ENCODE assay signal across 19 cellular contexts in the genomic region with DNA sequence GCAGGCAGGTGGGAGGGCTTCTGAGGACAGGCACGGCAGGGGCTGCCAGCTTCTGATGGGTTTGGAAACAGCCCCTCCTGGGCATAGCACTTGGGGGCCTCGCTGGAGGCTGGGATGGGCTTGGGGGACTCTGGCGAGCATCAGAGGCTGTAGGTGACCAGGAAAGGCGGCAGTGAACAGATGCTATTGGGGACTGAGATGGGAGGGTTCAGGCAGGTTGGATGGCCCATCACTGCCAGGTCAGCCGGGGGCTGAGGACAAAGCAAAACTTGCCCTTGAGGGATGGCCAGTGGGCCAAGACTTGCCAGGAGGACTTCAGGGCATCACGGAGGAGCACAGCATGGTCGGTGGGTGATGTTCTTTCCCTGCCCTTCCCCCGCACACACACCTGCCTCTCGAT. TPM values are rescaled to one million over a fixed set of nuclear protein-coding genes. Genes with fewer than 3 reads are reported as not detected.
DNase-seq lines count a peak whose midpoint lies in the region; ATAC-seq, FAIRE-seq and TF ChIP-seq lines count a peak whose summit lies in the region.
"Had no signal": no experiment of that assay in that cellular context is flagged by ENCODE, and none has a peak within 500 bp of the region (broad histone marks: within the 10 kb centered on the region; RNA-seq: fewer than 3 reads in every experiment).

No MANE protein-coding gene starts in this region.

- CTCF ChIA-PET in H1 (lab: Charles Lee; ENCODE audit: partially characterized antibody): interaction anchor here (1.3 to 6.3 kb wide), 4 partner anchors 9 to 57 kb away, joined by 3 to 47 read pairs (median 8); no protein-coding TSS in a partner anchor
- CTCF ChIA-PET in A673 (lab: Charles Lee): no interaction called here

- H3K36me3 Mint-ChIP-seq in H9 (ENCODE audit: insufficient read depth in 1 of 3, low read depth in 3 of 3) (peaks cover 27 to 67% (median 43%) of the 10 kb centered on the region in 3 experiments; a peak in 6 of 7 replicates), nephron (ENCODE audit: low read depth) (peaks cover 19% of the 10 kb centered on the region)
- H3K36me3 Mint-ChIP-seq: CD4-positive, alpha-beta memory T cell had no signal

- H3K27ac ChIP-seq in BLaER1: no peak overlapping the region
- no peak overlapping the region for H3K27ac ChIP-seq in H9 (ENCODE audit: insufficient read length, low read depth, low read length)
- H3K27ac ChIP-seq in H1 (ENCODE audit: low read depth, low read length): peak overlapping the region; percentile 40; the same call in 1 of the 2 replicates
- H3K27ac ChIP-seq in A673 (ENCODE audit: low read depth, low read length, poor library complexity, severe bottlenecking): no peak overlapping the region
- H3K27ac ChIP-seq: GM23248 had no signal

- H2BK12ac ChIP-seq in H9 (ENCODE audit: insufficient read length, low read depth, low read length) (no peak overlapping the region), H1 (ENCODE audit: low read depth, low read length) (0 out of 2 replicates have a peak overlapping the region, but pooled peaks have one; percentile 3)

- H3K9me3 Mint-ChIP-seq in H9 (no peaks in the 10 kb centered on the region; a peak in 1 of 5 replicates), nephron (no peaks in the 10 kb centered on the region)

- H3K23me2 ChIP-seq in H9 (ENCODE audit: insufficient read length, low read depth, low read length, poor library complexity, severe bottlenecking) (no peaks in the 10 kb centered on the region), H1 (ENCODE audit: low read depth, low read length) (no peaks in the 10 kb centered on the region)

- BruUV-seq in A673 (replicated peaks; lab: Mats Ljungman, UMichigan): no TSS peak

- TF ChIP-seq EP300 in H1 (IDR thresholded peaks at IDR 0.05; ENCODE audit: borderline replicate concordance in 1 of 2, low read depth in 2 of 2, low read length in 2 of 2): no peak

- TF ChIP-seq CTCF in H9 (conservative IDR thresholded peaks at IDR 0.05): no peak
- no peak for TF ChIP-seq CTCF in H1 (IDR thresholded peaks at IDR 0.05; ENCODE audit: control extremely low read depth in 1 of 3, insufficient read depth in 1 of 3, low read depth in 1 of 3, low read length in 3 of 3)
- no peak for TF ChIP-seq CTCF in nephron (IDR thresholded peaks at IDR 0.05; ENCODE audit: unreplicated experiment in 3 of 3)
- no peak for TF ChIP-seq CTCF in A673 (conservative IDR thresholded peaks at IDR 0.05; ENCODE audit: low read depth, low read length)

- H3K4me3 ChIP-seq in BLaER1: no peak overlapping the region
- H3K4me3 ChIP-seq in H1 (ENCODE audit: extremely low read depth in 1 of 4, insufficient read depth in 2 of 4, low read depth in 3 of 4, low read length in 4 of 4): no peak overlapping the region
- H3K4me3 ChIP-seq in A673 (ENCODE audit: low read depth, low read length, poor library complexity, severe bottlenecking): no peak overlapping the region
- H3K4me3 ChIP-seq: GM23248 had no signal

- H3K4me1 ChIP-seq in BLaER1 (peaks cover 68% of the 10 kb centered on the region), H9 (ENCODE audit: insufficient read depth, low read length) (peaks cover 13% of the 10 kb centered on the region; the same call in 1 of the 2 replicates), H1 (replicated peaks in 1 of 4; ENCODE audit: control insufficient read depth in 3 of 4, insufficient read depth in 4 of 4, low read length in 3 of 4) (peaks cover 8 to 53% (median 38%) of the 10 kb centered on the region in 4 experiments), A673 (ENCODE audit: insufficient read depth, low read length, poor library complexity, severe bottlenecking) (no peaks in the 10 kb centered on the region)

- H2BK120ac ChIP-seq in H9 (ENCODE audit: low read depth, low read length, poor library complexity, severe bottlenecking): no peak overlapping the region
- H2BK120ac ChIP-seq in H1 (replicated peaks; ENCODE audit: low read depth, low read length): peak overlapping the region; percentile 15

- no peak overlapping the region for H3K23ac ChIP-seq in H9 (ENCODE audit: insufficient read length, low read depth, low read length)
- no peak overlapping the region for H3K23ac ChIP-seq in H1 (ENCODE audit: insufficient read length)

- no peak overlapping the region for H3K4ac ChIP-seq in H9 (ENCODE audit: low read depth, low read length)
- H3K4ac ChIP-seq in H1 (replicated peaks; ENCODE audit: insufficient read length, low read depth, low read length): peak overlapping the region; percentile 71

- H3K9ac ChIP-seq in BLaER1: no peak overlapping the region
- H3K9ac ChIP-seq in H9 (ENCODE audit: extremely low read depth, insufficient read length, low read length): no peak overlapping the region
- H3K9ac ChIP-seq in H1 (replicated peaks in 1 of 4; ENCODE audit: extremely low read depth in 1 of 4, low read depth in 3 of 4, low read length in 3 of 4): peak overlapping the region in 1 of 4 experiments; percentile 44; a peak in 2 of 7 replicates
- H3K9ac ChIP-seq: GM23248 had no signal

- H4K20me1 ChIP-seq in BLaER1: no peaks in the 10 kb centered on the region
- peaks cover 2% of the 10 kb centered on the region for H4K20me1 ChIP-seq in H9 (ENCODE audit: control insufficient read depth, insufficient read depth, insufficient read length)
- peaks cover 2 to 3% of the 10 kb centered on the region in 2 experiments for H4K20me1 ChIP-seq in H1 (replicated peaks in 1 of 2; ENCODE audit: control insufficient read depth in 1 of 2, insufficient read depth in 2 of 2, low read length in 2 of 2)

- no peaks in the 10 kb centered on the region for H3K27me3 Mint-ChIP-seq in H9 (ENCODE audit: low read depth)
- peaks cover 6% of the 10 kb centered on the region for H3K27me3 Mint-ChIP-seq in nephron (ENCODE audit: low read depth)

- H2AK5ac ChIP-seq in H9 (ENCODE audit: insufficient read length, low read length) (no peak overlapping the region), H1 (ENCODE audit: low read depth, low read length) (peak overlapping the region; percentile 82; the same call in 1 of the 2 replicates)

- H3K79me1 ChIP-seq in H9 (ENCODE audit: insufficient read depth, low read depth, low read length, poor library complexity, severe bottlenecking) (no peaks in the 10 kb centered on the region), H1 (ENCODE audit: low read depth, low read length) (peaks cover 5% of the 10 kb centered on the region)

- H3K18ac ChIP-seq in H9 (ENCODE audit: insufficient read length, low read depth, low read length) (no peak overlapping the region), H1 (ENCODE audit: extremely low read depth, low read length) (peak overlapping the region; percentile 48; the same call in 1 of the 2 replicates)

- POLR2A ChIA-PET in H1 (lab: Charles Lee; ENCODE audit: partially characterized antibody): interaction anchor here (0.7 to 32.4 kb wide), 6 partner anchors 1 to 92 kb away, joined by 3 to 751 read pairs (median 5); a partner anchor contains a TSS
- POLR2A ChIA-PET in A673 (lab: Charles Lee; ENCODE audit: low non-redundant PET): no interaction called here

- H3K56ac ChIP-seq in H9 (ENCODE audit: insufficient read length, low read depth, low read length) (no peak overlapping the region), H1 (replicated peaks; ENCODE audit: insufficient read length, low read depth, low read length) (no peak overlapping the region)

- H4K8ac ChIP-seq in H9 (replicated peaks; ENCODE audit: insufficient read length, low read depth, low read length) (no peak overlapping the region), H1 (ENCODE audit: extremely low read depth, insufficient read depth, low read length) (0 out of 2 replicates have a peak overlapping the region, but pooled peaks have one; percentile 66)

- no peaks in the 10 kb centered on the region for H3K36me3 ChIP-seq in BLaER1
- peaks cover 7 to 33% (median 11%) of the 10 kb centered on the region in 4 experiments; a peak in 7 of 8 replicates for H3K36me3 ChIP-seq in H1 (ENCODE audit: control insufficient read depth in 2 of 4, insufficient read depth in 4 of 4, low read length in 3 of 4)
- H3K36me3 ChIP-seq in A673 (ENCODE audit: insufficient read depth, low read length, poor library complexity, severe bottlenecking): no peaks in the 10 kb centered on the region

- H3K4me2 ChIP-seq in BLaER1 (peak overlapping the region; percentile 66), H9 (ENCODE audit: insufficient read depth, insufficient read length, low read length) (no peak overlapping the region), H1 (ENCODE audit: insufficient read depth in 1 of 2, low read depth in 2 of 2, low read length in 2 of 2) (peak overlapping the region; percentile 1 to 27; a peak in 1 of 4 replicates)

- no peak overlapping the region for H2BK5ac ChIP-seq in H9 (ENCODE audit: insufficient read length, low read length)
- peak overlapping the region; percentile 88 for H2BK5ac ChIP-seq in H1 (ENCODE audit: low read depth, low read length)

- H3K4me3 Mint-ChIP-seq in H9 (peak overlapping the region in 1 of 2 experiments; percentile 67; a peak in 3 of 5 replicates), nephron (peak overlapping the region in 2 of 3 experiments; percentile 35 to 60)
- H3K4me3 Mint-ChIP-seq: CD4-positive, alpha-beta memory T cell had no signal

- no peaks in the 10 kb centered on the region for H3K79me2 ChIP-seq in H9 (ENCODE audit: insufficient read depth, low read length)
- H3K79me2 ChIP-seq in H1 (ENCODE audit: control insufficient read depth in 1 of 2, insufficient read depth in 2 of 2, low read length in 2 of 2): peaks cover 0 to 9% of the 10 kb centered on the region in 2 experiments; a peak in 1 of 4 replicates

- H3K9me3 ChIP-seq in BLaER1: no peaks in the 10 kb centered on the region
- H3K9me3 ChIP-seq in H9 (ENCODE audit: control insufficient read depth, low read depth, low read length): no peaks in the 10 kb centered on the region
- no peaks in the 10 kb centered on the region for H3K9me3 ChIP-seq in H1 (ENCODE audit: insufficient read depth in 2 of 2, low read depth in 1 of 2, low read length in 1 of 2)
- H3K9me3 ChIP-seq in A673 (ENCODE audit: low read depth, low read length, poor library complexity, severe bottlenecking): no peaks in the 10 kb centered on the region

- peak overlapping the region; percentile 91 to 97 (median 93) for H3K27ac Mint-ChIP-seq in H9
- H3K27ac Mint-ChIP-seq in nephron: peak overlapping the region in 2 of 3 experiments; percentile 51 to 75
- H3K27ac Mint-ChIP-seq: CD4-positive, alpha-beta memory T cell had no signal

- no peak overlapping the region for H4K5ac ChIP-seq in H9 (ENCODE audit: insufficient read length, low read depth, low read length)
- H4K5ac ChIP-seq in H1 (ENCODE audit: insufficient read length, low read depth, low read length): peak overlapping the region; percentile 22

- TF ChIP-seq RAD21 in H1 (IDR thresholded peaks at IDR 0.05 in 1 of 2, conservative IDR thresholded peaks at IDR 0.05 in 1 of 2; ENCODE audit: low read depth in 2 of 2, low read length in 2 of 2): no peak

- no peak for FAIRE-seq in H1 (lab: Jason Lieb, UNC)
- FAIRE-seq: GM12892 had no signal

- H2AFZ ChIP-seq in H9 (ENCODE audit: low read length) (no peak overlapping the region), H1 (ENCODE audit: low read length) (no peak overlapping the region)
- H2AFZ ChIP-seq: GM23248 had no signal

- no CpG with 5 or more reads among the region's 9 CpGs for WGBS in H9 (ENCODE audit: extremely low coverage, insufficient read length, low lambda C conversion rate)
- WGBS in H1 (ENCODE audit: extremely low coverage in 1 of 2, insufficient coverage in 1 of 2, insufficient read length in 1 of 2, insufficient replicate concordance in 2 of 2, low coverage in 1 of 2, low lambda C conversion rate in 2 of 2, missing lambda C conversion rate in 1 of 2), 2 experiments: 83% methylated on average over 9 of the region's 9 CpGs; no CpG with 5 or more reads in 1 of the 2 experiments

- H2BK20ac ChIP-seq in H9 (ENCODE audit: low read depth, low read length, poor library complexity, severe bottlenecking) (no peak overlapping the region), H1 (ENCODE audit: low read length) (no peak overlapping the region)

- no peak overlapping the region for H4K91ac ChIP-seq in H9 (ENCODE audit: insufficient read length, low read depth, low read length)
- peak overlapping the region; percentile 61 for H4K91ac ChIP-seq in H1 (replicated peaks; ENCODE audit: insufficient read length, low read length)

- no peak for TF ChIP-seq POLR2A in H1 (IDR thresholded peaks at IDR 0.05; ENCODE audit: control extremely low read depth in 1 of 2, low read depth in 2 of 2, low read length in 2 of 2)

- H2BK15ac ChIP-seq in H9 (ENCODE audit: low read depth, low read length): no peak overlapping the region
- peak overlapping the region; percentile 14; the same call in 1 of the 2 replicates for H2BK15ac ChIP-seq in H1 (ENCODE audit: low read length)

- no peak for ATAC-seq in HG03432 (IDR thresholded peaks at IDR 0.05; ENCODE audit: unreplicated experiment)
- ATAC-seq: Panc1 had no signal

- intact Hi-C loops in A673 (cut with micrococcal nuclease; ENCODE audit: unreplicated experiment): no loop called here

- peaks cover 40 to 50% of the 10 kb centered on the region in 2 experiments for H3K4me1 Mint-ChIP-seq in H9
- H3K4me1 Mint-ChIP-seq in nephron: peaks cover 28% of the 10 kb centered on the region

- H3K14ac ChIP-seq in H9 (ENCODE audit: insufficient read depth, low read length) (no peak overlapping the region), H1 (ENCODE audit: insufficient read length) (no peak overlapping the region)

- no peak for DNase-seq in H9
- DNase-seq in H1 (ENCODE audit: low read depth in 1 of 2, low spot score in 2 of 2): no peak
- no peak for DNase-seq in NCI-H524 treated with DMSO at 0.1 percent for 48 hours (lab: John Stamatoyannopoulos, UW)
- DNase-seq in A673 (ENCODE audit: low spot score): no peak
- DNase-seq in SHP77 (lab: John Stamatoyannopoulos, UW): no peak
- DNase-seq: ACHN; CD4-positive, alpha-beta memory T cell; DND-41; GDM1; Kasumi-1; NCI-H187 treated with DMSO at 0.1 percent for 48 hours; NCI-H446; NCI-H774 had no signal

- no peak overlapping the region for H3T11ph ChIP-seq in H9 (ENCODE audit: low read length)

- peaks cover 3% of the 10 kb centered on the region for H3K27me3 ChIP-seq in BLaER1
- H3K27me3 ChIP-seq in H9 (ENCODE audit: insufficient read depth, low read length): no peaks in the 10 kb centered on the region
- H3K27me3 ChIP-seq in H1 (replicated peaks in 1 of 4; ENCODE audit: control insufficient read depth in 3 of 4, extremely low read depth in 1 of 4, insufficient read depth in 3 of 4, low read length in 3 of 4): no peaks in the 10 kb centered on the region
- no peaks in the 10 kb centered on the region for H3K27me3 ChIP-seq in A673 (replicated peaks; ENCODE audit: insufficient read depth, low read depth, low read length, poor library complexity)

RNA-seq across cellular contexts. Expression of a gene that starts 6.7 kb away (rescaled TPM):
- total RNA-seq in H9 (2021) (122 and 126 TPM in 2 replicates), A673 (2021) (5.6 and 6.5 TPM in 2 replicates)
- total RNA-seq in H1 (2021; fragmentation: NEBNext Ultra II Directional; extraction: Animal tissue kit (Norgen Biotek cat#: 25700)): 149 and 153 TPM in 2 replicates
- polyA plus RNA-seq in H1 (2011; rRNA removed): 68.2 and 70.7 TPM in 2 replicates
- 103 TPM for polyA plus RNA-seq in H1 (2011; cell fraction: cytosol; rRNA removed)
- 76.7 TPM for polyA plus RNA-seq in H1 (2011; cell fraction: nucleus; rRNA removed)
- polyA plus RNA-seq in H1 (2012, experiment 1 of 2): 121 to 128 TPM (median 125 TPM) in 4 replicates
- polyA plus RNA-seq in H1 (2012, experiment 2 of 2): 119 TPM
- 81.8 TPM for polyA plus RNA-seq in H1 (2013, experiment 1 of 2)
- polyA plus RNA-seq in H1 (2013, experiment 2 of 2): 81.0 TPM
- polyA minus RNA-seq in H1 (2011; rRNA and poly(A)+ RNA removed): 121 and 131 TPM in 2 replicates
- 65.1 TPM for polyA minus RNA-seq in H1 (2011; cell fraction: cytosol; rRNA and poly(A)+ RNA removed)
- polyA minus RNA-seq in H1 (2011; cell fraction: nucleus; rRNA and poly(A)+ RNA removed): 45.1 TPM
- total RNA-seq: GM23248 had no signal
- polyA plus RNA-seq: CD4-positive, alpha-beta memory T cell had no signal

RNA-seq across cellular contexts. Expression of a gene that starts 22.4 kb away (rescaled TPM):
- 47.2 and 53.8 TPM in 2 replicates for total RNA-seq in H9 (2021)
- total RNA-seq in H1 (2021; fragmentation: NEBNext Ultra II Directional; extraction: Animal tissue kit (Norgen Biotek cat#: 25700)): 39.0 and 50.2 TPM in 2 replicates
- 28.6 and 37.6 TPM in 2 replicates for polyA plus RNA-seq in H1 (2011; rRNA removed)
- polyA plus RNA-seq in H1 (2011; cell fraction: cytosol; rRNA removed): 15.4 TPM
- 40.9 TPM for polyA plus RNA-seq in H1 (2011; cell fraction: nucleus; rRNA removed)
- 19.7 to 32.4 TPM (median 31.4 TPM) in 4 replicates for polyA plus RNA-seq in H1 (2012, experiment 1 of 2)
- polyA plus RNA-seq in H1 (2012, experiment 2 of 2): 36.7 TPM
- 25.5 TPM for polyA plus RNA-seq in H1 (2013, experiment 1 of 2)
- polyA plus RNA-seq in H1 (2013, experiment 2 of 2): 23.7 TPM
- 29.8 and 33.2 TPM in 2 replicates for polyA minus RNA-seq in H1 (2011; rRNA and poly(A)+ RNA removed)
- polyA minus RNA-seq in H1 (2011; cell fraction: cytosol; rRNA and poly(A)+ RNA removed): 35.2 TPM
- polyA minus RNA-seq in H1 (2011; cell fraction: nucleus; rRNA and poly(A)+ RNA removed): 66.2 TPM
- 59.7 and 64.2 TPM in 2 replicates for total RNA-seq in A673 (2021)

Comparison
In these comparisons a context has a peak if more than half of its experiments do, and no peak if none do; other contexts are left out.
1. RNA of a gene that starts 6.7 kb away (total RNA-seq): 149 to 153 TPM in H1 and 122 to 126 TPM in H9; 5.6 to 6.5 TPM in A673; every median in the first group is over 10 times any median in the second.